20 cellular contexts compared by ENCODE assay signal in the genomic region with DNA sequence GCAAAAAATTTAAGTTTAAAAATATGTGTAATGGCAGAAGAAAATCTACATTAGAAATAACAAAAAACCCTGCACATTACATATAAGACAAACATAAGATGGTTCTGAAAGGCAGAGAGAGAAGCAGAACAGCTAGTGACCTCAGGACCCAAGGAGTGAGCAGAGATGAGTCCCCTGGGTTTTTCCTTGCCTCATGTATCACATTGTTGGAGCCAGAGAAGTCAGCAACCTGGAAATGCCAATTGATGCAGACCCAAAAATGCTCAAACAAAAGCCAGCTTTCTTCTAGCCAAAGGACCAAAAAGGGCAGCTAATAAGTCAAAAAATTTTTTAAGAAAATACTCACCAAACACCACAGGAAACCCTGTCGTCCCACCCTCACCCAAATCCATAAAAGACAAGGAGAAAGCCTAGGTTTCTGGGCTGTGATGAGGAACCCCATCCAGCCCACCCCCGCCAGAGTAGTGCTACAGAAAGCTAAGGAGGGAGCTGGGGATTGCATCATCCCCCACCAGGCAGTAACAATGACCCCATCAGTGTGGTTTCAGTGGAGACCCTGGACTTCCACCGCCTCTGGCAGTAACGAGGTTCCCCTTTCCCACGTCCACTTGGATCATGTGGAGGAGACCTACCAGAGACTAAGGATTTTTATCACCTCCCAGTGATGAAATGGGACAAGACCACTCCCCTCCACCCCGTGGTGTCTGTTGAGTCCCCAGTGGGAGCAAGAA. TPM values are rescaled to one million over a fixed set of nuclear protein-coding genes. Genes with fewer than 3 reads are reported as not detected.
A peak's percentile ranks its signal among the peaks of the same experiment; 100 is the strongest.
DNase-seq lines count a peak whose midpoint lies in the region; ATAC-seq, FAIRE-seq and TF ChIP-seq lines count a peak whose summit lies in the region.
"Had no signal": no experiment of that assay in that cellular context is flagged by ENCODE, and none has a peak within 500 bp of the region (broad histone marks: within the 10 kb centered on the region; RNA-seq: fewer than 3 reads in every experiment).

No MANE protein-coding gene starts in this region.

- H2AK5ac ChIP-seq in H9 (ENCODE audit: insufficient read length, low read length) (no peak overlapping the region), mesendoderm (ENCODE audit: low read length) (no peak overlapping the region)

- H3K27ac ChIP-seq in H9 (ENCODE audit: insufficient read length, low read depth, low read length) (no peak overlapping the region), mesendoderm (ENCODE audit: low read depth, low read length) (no peak overlapping the region)

- H3K23ac ChIP-seq in H9 (ENCODE audit: insufficient read length, low read depth, low read length), result no peak overlapping the region
- no peak overlapping the region for H3K23ac ChIP-seq in mesendoderm (ENCODE audit: low read length)

- no peaks in the 10 kb centered on the region; the same call in 1 of the 2 replicates for H3K79me2 ChIP-seq in H9 (ENCODE audit: insufficient read depth, low read length)
- H3K79me2 ChIP-seq in mesendoderm (ENCODE audit: control insufficient read depth, insufficient read depth, low read length), result no peaks in the 10 kb centered on the region

- H2BK5ac ChIP-seq in H9 (ENCODE audit: insufficient read length, low read length) (no peak overlapping the region), mesendoderm (ENCODE audit: low read length) (no peak overlapping the region)

- H3K36me3 ChIP-seq in mesendoderm (ENCODE audit: control insufficient read depth, insufficient read depth, low read length), result no peaks in the 10 kb centered on the region
- H3K36me3 ChIP-seq: MG63 had no signal

- peaks cover 23 to 28% of the 10 kb centered on the region in 2 experiments for H3K4me1 Mint-ChIP-seq in H9
- H3K4me1 Mint-ChIP-seq: B cell had no signal

- 0 out of 5 replicates have a peak overlapping the region, but pooled peaks of 1 of the 2 experiments have one; percentile 13 for H3K4me3 Mint-ChIP-seq in H9
- H3K4me3 Mint-ChIP-seq: B cell; CD8-positive, alpha-beta T cell had no signal

- H3K27ac Mint-ChIP-seq in H9, result peak overlapping the region; percentile 22 to 76 (median 67); a peak in 3 of 7 replicates
- H3K27ac Mint-ChIP-seq: B cell; CD8-positive, alpha-beta T cell had no signal

- H4K91ac ChIP-seq in H9 (ENCODE audit: insufficient read length, low read depth, low read length), result no peak overlapping the region

- H3K27me3 Mint-ChIP-seq in H9 (ENCODE audit: low read depth), result no peaks in the 10 kb centered on the region
- H3K27me3 Mint-ChIP-seq: B cell had no signal

- H2AFZ ChIP-seq in H9 (ENCODE audit: low read length), result no peak overlapping the region

- H3K4ac ChIP-seq in H9 (ENCODE audit: low read depth, low read length) (no peak overlapping the region), mesendoderm (ENCODE audit: low read depth, low read length) (peak overlapping the region; percentile 17)

- H3K56ac ChIP-seq in H9 (ENCODE audit: insufficient read length, low read depth, low read length), result no peak overlapping the region
- H3K56ac ChIP-seq in mesendoderm (ENCODE audit: low read length), result no peak overlapping the region

- H3K9me3 Mint-ChIP-seq in H9, result peaks cover 3 to 16% of the 10 kb centered on the region in 2 experiments; a peak in 3 of 5 replicates
- H3K9me3 Mint-ChIP-seq: CD8-positive, alpha-beta T cell had no signal

- H2BK120ac ChIP-seq in H9 (ENCODE audit: low read depth, low read length, poor library complexity, severe bottlenecking) (no peak overlapping the region), mesendoderm (ENCODE audit: low read depth, low read length) (no peak overlapping the region)

- no peaks in the 10 kb centered on the region for H4K20me1 ChIP-seq in H9 (ENCODE audit: control insufficient read depth, insufficient read depth, insufficient read length)

- H2BK15ac ChIP-seq in H9 (ENCODE audit: low read depth, low read length) (no peak overlapping the region), mesendoderm (replicated peaks; ENCODE audit: low read depth) (no peak overlapping the region)

- H3K4me2 ChIP-seq in H9 (ENCODE audit: insufficient read depth, insufficient read length, low read length) (no peak overlapping the region), mesendoderm (ENCODE audit: low read length) (no peak overlapping the region)

- FAIRE-seq in RCC 7860 (lab: Jason Lieb, UNC), result no peak
- FAIRE-seq: D721Med had no signal

- H3K18ac ChIP-seq in H9 (ENCODE audit: insufficient read length, low read depth, low read length), result no peak overlapping the region
- no peak overlapping the region for H3K18ac ChIP-seq in mesendoderm (ENCODE audit: low read length)

- no peaks in the 10 kb centered on the region for H3K9me3 ChIP-seq in H9 (ENCODE audit: control insufficient read depth, low read depth, low read length)

- no CpG with 5 or more reads among the region's 6 CpGs for WGBS in H9 (ENCODE audit: extremely low coverage, insufficient read length, low lambda C conversion rate)
- no CpG with 5 or more reads among the region's 6 CpGs for WGBS in mesendoderm (ENCODE audit: extremely low coverage, insufficient coverage, low lambda C conversion rate)

- H3K14ac ChIP-seq in H9 (ENCODE audit: insufficient read depth, low read length), result no peak overlapping the region

- ATAC-seq in HG03439 (IDR thresholded peaks at IDR 0.05; ENCODE audit: unreplicated experiment), result no peak
- no peak for ATAC-seq in HG03097 (IDR thresholded peaks at IDR 0.05; ENCODE audit: low FRiP score, unreplicated experiment)
- ATAC-seq: CD8-positive, alpha-beta T cell; HCT116; PC-3; SK-N-SH treated with all-trans-retinoic acid at 6 μM for 48 hours had no signal

- H3K4me1 ChIP-seq in H9 (ENCODE audit: insufficient read depth, low read length) (peaks cover 7% of the 10 kb centered on the region; the same call in 1 of the 2 replicates), mesendoderm (ENCODE audit: control insufficient read depth, low read depth, low read length) (no peaks in the 10 kb centered on the region)

- H3K4me3 ChIP-seq in mesendoderm (ENCODE audit: low read length), result no peak overlapping the region
- H3K4me3 ChIP-seq: MG63 had no signal

- no peaks in the 10 kb centered on the region for H3K27me3 ChIP-seq in H9 (ENCODE audit: insufficient read depth, low read length)
- no peaks in the 10 kb centered on the region for H3K27me3 ChIP-seq in mesendoderm (ENCODE audit: insufficient read depth, low read length, poor library complexity)
- H3K27me3 ChIP-seq: MG63 had no signal

- DNase-seq in CD1c-positive myeloid dendritic cell (ENCODE audit: extremely low spot score), result peak; percentile 20
- no peak for DNase-seq in H9
- peak; percentile 68 for DNase-seq in SK-MEL-5 (ENCODE audit: low read depth, low spot score)
- DNase-seq in mesendoderm, result no peak
- no peak for DNase-seq in RCC 7860 (ENCODE audit: low spot score)
- DNase-seq: CD8-positive, alpha-beta T cell; DMS79; Karpas-422; MG63; NCI-H1417; NCI-H187 treated with DMSO at 0.1 percent for 48 hours; NK-92 treated with Interleukin-12 subunit alpha and Interleukin-12 subunit beta, amount 100 ng/mL, for 24 hours; PC-3; T-helper 1 cell had no signal

- H3K9ac ChIP-seq in H9 (ENCODE audit: extremely low read depth, insufficient read length, low read length), result no peak overlapping the region
- no peak overlapping the region for H3K9ac ChIP-seq in mesendoderm (ENCODE audit: low read length)

- H3K36me3 Mint-ChIP-seq in H9 (ENCODE audit: insufficient read depth in 1 of 3, low read depth in 3 of 3), result peaks cover 5 to 20% (median 17%) of the 10 kb centered on the region in 3 experiments

- in situ Hi-C loops in SK-MEL-5 (cut with HindIII; ENCODE audit: low pct_unique_long_range_greater_than_20kb, low sequenced_read_pairs), result no loop called here

- no peak overlapping the region for H4K8ac ChIP-seq in H9 (replicated peaks; ENCODE audit: insufficient read length, low read depth, low read length)
- no peak overlapping the region for H4K8ac ChIP-seq in mesendoderm (ENCODE audit: low read depth, low read length)

- no peaks in the 10 kb centered on the region for H3K23me2 ChIP-seq in H9 (ENCODE audit: insufficient read length, low read depth, low read length, poor library complexity, severe bottlenecking)

- no peak overlapping the region for H3T11ph ChIP-seq in H9 (ENCODE audit: low read length)

- H4K5ac ChIP-seq in H9 (ENCODE audit: insufficient read length, low read depth, low read length), result no peak overlapping the region
- no peak overlapping the region for H4K5ac ChIP-seq in mesendoderm (ENCODE audit: low read length)

- H3K79me1 ChIP-seq in H9 (ENCODE audit: insufficient read depth, low read depth, low read length, poor library complexity, severe bottlenecking) (no peaks in the 10 kb centered on the region), mesendoderm (ENCODE audit: low read length) (no peaks in the 10 kb centered on the region)

- H2BK20ac ChIP-seq in H9 (ENCODE audit: low read depth, low read length, poor library complexity, severe bottlenecking), result no peak overlapping the region

- H2BK12ac ChIP-seq in H9 (ENCODE audit: insufficient read length, low read depth, low read length), result no peak overlapping the region

- TF ChIP-seq CTCF in H9 (conservative IDR thresholded peaks at IDR 0.05), result no peak

RNA-seq across cellular contexts. Expression of a gene that starts 17.6 kb away (rescaled TPM):
- 18.0 and 20.4 TPM in 2 replicates for total RNA-seq in H9 (2021)
- 30.0 and 30.4 TPM in 2 replicates for total RNA-seq in SK-MEL-5 (2014; rRNA removed; shearing (Covaris generic))
- polyA plus RNA-seq in SK-MEL-5 (2015; cell fraction: cytosol; rRNA removed), result 32.5 and 45.4 TPM in 2 replicates
- 16.7 and 17.4 TPM in 2 replicates for polyA plus RNA-seq in SK-MEL-5 (2015; cell fraction: nucleus; rRNA removed)
- 10.8 TPM for polyA plus RNA-seq in mesendoderm (2013, experiment 1 of 2)
- polyA plus RNA-seq in mesendoderm (2013, experiment 2 of 2), result 11.3 TPM

Comparison
In these comparisons a context has a peak if more than half of its experiments do, and no peak if none do; other contexts are left out.
1. DNase-seq: peak in CD1c-positive myeloid dendritic cell (single experiment) and SK-MEL-5 (single experiment); none in H9 (single experiment), mesendoderm (single experiment) and RCC 7860 (single experiment).